ENCODE assay signal across 8 cellular contexts in the genomic region with DNA sequence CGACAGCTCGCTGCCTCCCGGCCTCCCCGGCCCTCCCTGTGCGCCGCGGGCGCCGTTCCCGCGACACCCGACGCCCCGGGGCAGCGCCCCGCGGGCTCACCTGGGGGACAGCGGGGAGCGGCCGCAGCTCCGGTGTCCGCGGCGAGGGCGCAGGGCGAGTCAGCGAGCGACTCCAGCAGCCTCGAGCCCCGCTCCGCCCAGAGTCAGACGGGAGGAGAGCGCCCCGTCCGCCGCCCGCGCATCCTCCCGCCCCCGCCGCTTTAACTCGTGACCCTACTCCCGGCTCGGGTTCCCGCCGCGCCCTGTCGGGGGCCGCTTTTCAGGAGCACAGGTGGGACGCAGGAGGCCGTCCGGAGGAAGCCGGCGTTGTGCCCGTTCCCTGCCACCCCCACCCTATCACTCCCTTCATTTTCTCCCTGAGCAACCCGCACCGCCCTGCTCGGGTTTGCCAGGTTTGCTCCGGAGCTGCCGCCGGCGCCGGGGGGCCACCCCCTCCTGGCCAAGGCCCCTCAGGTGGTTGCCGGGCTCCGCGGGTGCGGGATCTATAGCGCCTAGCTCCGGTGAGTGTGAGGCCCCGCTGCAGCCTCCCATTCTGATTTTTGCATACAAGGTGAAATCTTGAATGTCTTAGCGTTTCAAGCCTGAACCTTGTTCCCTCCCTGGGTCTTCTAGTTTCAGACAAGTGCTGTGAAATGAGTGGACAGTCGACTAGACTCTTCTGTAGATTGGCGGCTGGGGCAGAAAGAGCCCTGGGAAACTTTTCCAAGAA. TPM values are rescaled to one million over a fixed set of nuclear protein-coding genes. Genes with fewer than 3 reads are reported as not detected.
A peak's percentile ranks its signal among the peaks of the same experiment; 100 is the strongest.
DNase-seq lines count a peak whose midpoint lies in the region; ATAC-seq and TF ChIP-seq lines count a peak whose summit lies in the region.

A gene with protein sequence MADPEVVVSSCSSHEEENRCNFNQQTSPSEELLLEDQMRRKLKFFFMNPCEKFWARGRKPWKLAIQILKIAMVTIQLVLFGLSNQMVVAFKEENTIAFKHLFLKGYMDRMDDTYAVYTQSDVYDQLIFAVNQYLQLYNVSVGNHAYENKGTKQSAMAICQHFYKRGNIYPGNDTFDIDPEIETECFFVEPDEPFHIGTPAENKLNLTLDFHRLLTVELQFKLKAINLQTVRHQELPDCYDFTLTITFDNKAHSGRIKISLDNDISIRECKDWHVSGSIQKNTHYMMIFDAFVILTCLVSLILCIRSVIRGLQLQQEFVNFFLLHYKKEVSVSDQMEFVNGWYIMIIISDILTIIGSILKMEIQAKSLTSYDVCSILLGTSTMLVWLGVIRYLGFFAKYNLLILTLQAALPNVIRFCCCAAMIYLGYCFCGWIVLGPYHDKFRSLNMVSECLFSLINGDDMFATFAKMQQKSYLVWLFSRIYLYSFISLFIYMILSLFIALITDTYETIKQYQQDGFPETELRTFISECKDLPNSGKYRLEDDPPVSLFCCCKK (minus strand): TSS at position 205 of the 769 bp plus-strand sequence. CDS start 3,140 bp downstream, outside the sequence.

- ATAC-seq in GM21381 (IDR thresholded peaks at IDR 0.05; ENCODE audit: unreplicated experiment), result peak; percentile 62
- peak; percentile 39 for ATAC-seq in HG03565 (IDR thresholded peaks at IDR 0.05; ENCODE audit: unreplicated experiment)
- ATAC-seq in stimulated activated naive B cell treated with anti-CD40 and anti-IgM and Interleukin-4, amounts not matched to agents 10 μg/mL and 1 μg/mL and 100 μg/mL, for 72 hours (replicated peaks), result peak; percentile 68 to 70

- peak within 1 kb of the TSS; percentile 72 to 86 (median 86) for H3K4me3 ChIP-seq in mammary epithelial cell (replicated peaks in 1 of 3; ENCODE audit: insufficient read depth in 1 of 3, low read depth in 2 of 3, low read length in 3 of 3)
- H3K4me3 ChIP-seq in lower leg skin (ENCODE audit: low read depth, poor library complexity, severe bottlenecking), result peak within 1 kb of the TSS; percentile 33

- no peaks in the 10 kb centered on the region for H3K36me3 Mint-ChIP-seq in stimulated activated naive B cell treated with anti-CD40 and anti-IgM and Interleukin-4, amounts not matched to agents 10 μg/mL and 1 μg/mL and 100 μg/mL, for 72 hours

- peaks cover 8 to 19% of the 10 kb centered on the region in 2 donors for H3K4me1 Mint-ChIP-seq in stimulated activated naive B cell treated with anti-CD40 and anti-IgM and Interleukin-4, amounts not matched to agents 10 μg/mL and 1 μg/mL and 100 μg/mL, for 72 hours

- no peaks in the 10 kb centered on the region for H3K9me3 Mint-ChIP-seq in stimulated activated naive B cell treated with anti-CD40 and anti-IgM and Interleukin-4, amounts not matched to agents 10 μg/mL and 1 μg/mL and 100 μg/mL, for 72 hours

- TF ChIP-seq CTCF in mammary epithelial cell (conservative IDR thresholded peaks at IDR 0.05 in 1 of 2, IDR thresholded peaks at IDR 0.05 in 1 of 2; ENCODE audit: extremely low read depth in 1 of 2, insufficient read depth in 1 of 2, low read depth in 1 of 2, low read length in 2 of 2), result no peak
- no peak for TF ChIP-seq CTCF in lower leg skin (IDR thresholded peaks at IDR 0.05)

- H3K27ac Mint-ChIP-seq in stimulated activated naive B cell treated with anti-CD40 and anti-IgM and Interleukin-4, amounts not matched to agents 10 μg/mL and 1 μg/mL and 100 μg/mL, for 72 hours, result peak within 1 kb of the TSS; percentile 56

- no peaks in the 10 kb centered on the region for H4K20me1 ChIP-seq in mammary epithelial cell (ENCODE audit: insufficient read depth, low read length)

- H3K4me2 ChIP-seq in mammary epithelial cell (ENCODE audit: insufficient read depth, low read depth, low read length), result peak within 1 kb of the TSS; percentile 97

- WGBS in mammary epithelial cell (ENCODE audit: low coverage, missing lambda C conversion rate), result 2% methylated on average over 18 of the region's 73 CpGs
- 3% methylated on average over 19 to 34 of the region's 73 CpGs for WGBS in lower leg skin, 2 donors

- H3K4me3 Mint-ChIP-seq in stimulated activated naive B cell treated with anti-CD40 and anti-IgM and Interleukin-4, amounts not matched to agents 10 μg/mL and 1 μg/mL and 100 μg/mL, for 72 hours, result peak within 1 kb of the TSS; percentile 81 to 84

- peaks cover 10% of the 10 kb centered on the region for H3K79me2 ChIP-seq in mammary epithelial cell (ENCODE audit: insufficient read depth, low read length)

- no peaks in the 10 kb centered on the region for H3K27me3 ChIP-seq in mammary epithelial cell (ENCODE audit: insufficient read depth, low read length)

- H3K27ac ChIP-seq in mammary epithelial cell (ENCODE audit: insufficient read depth, low read depth, low read length), result peak within 1 kb of the TSS; percentile 33

- in situ Hi-C loops in mammary epithelial cell (cut with MboI; ENCODE audit: low sequenced_read_pairs in 2 of 2), result no loop called here

- TF ChIP-seq POLR2A in lower leg skin (IDR thresholded peaks at IDR 0.05), result no peak

- H3K9me3 ChIP-seq in mammary epithelial cell (replicated peaks; ENCODE audit: insufficient read depth, low read length), result no peaks in the 10 kb centered on the region

- peak within 1 kb of the TSS; percentile 97 for H2AFZ ChIP-seq in mammary epithelial cell (ENCODE audit: low read depth, low read length)

- no peaks in the 10 kb centered on the region for H3K36me3 ChIP-seq in mammary epithelial cell (ENCODE audit: insufficient read depth, low read length)

- CTCF ChIA-PET in mammary epithelial cell (lab: Charles Lee; ENCODE audit: low non-redundant PET), result no interaction called here

- dilution Hi-C loops in mammary epithelial cell (cut with HindIII; ENCODE audit: low sequenced_read_pairs), result no loop called here

- peaks cover 5% of the 10 kb centered on the region for H3K4me1 ChIP-seq in mammary epithelial cell (ENCODE audit: insufficient read depth, low read length)

- DNase-seq in DMS79 treated with DMSO at 0.1 percent for 48 hours (lab: John Stamatoyannopoulos, UW) (peak; percentile 67), T-helper 1 cell (peak; percentile 10 to 35 (median 30)), mammary epithelial cell (peak; percentile 53), lower leg skin (ENCODE audit: low spot score in 2 of 2) (peak; percentile 23 to 92), Ammon's horn (ENCODE audit: low spot score) (no peak)
- DNase-seq in stimulated activated naive B cell treated with anti-CD40 and anti-IgM and Interleukin-4, amounts not matched to agents 10 μg/mL and 1 μg/mL and 100 μg/mL, for 72 hours, result peak; percentile 4

- H3K27me3 Mint-ChIP-seq in stimulated activated naive B cell treated with anti-CD40 and anti-IgM and Interleukin-4, amounts not matched to agents 10 μg/mL and 1 μg/mL and 100 μg/mL, for 72 hours, result peaks cover 43 to 58% of the 10 kb centered on the region in 2 donors

- BruUV-seq in mammary epithelial cell (replicated peaks; lab: Mats Ljungman, UMichigan), result no TSS peak

- H3K9ac ChIP-seq in mammary epithelial cell (ENCODE audit: insufficient read depth, low read length), result peak within 1 kb of the TSS; percentile 67

- intact Hi-C loops in mammary epithelial cell (cut with micrococcal nuclease), result loop anchor here (5.0 kb wide), 2 partner anchors 154 to 214 kb away; partner anchors contain the start of gene SYDE2
- intact Hi-C loops in lower leg skin (cut with DNase I; ENCODE audit: low total_unique reads), result no loop called here

RNA-seq across cellular contexts. Expression of the gene that starts here (rescaled TPM):
- total RNA-seq in mammary epithelial cell, result 10 to 100 TPM; 17.0 to 21.2 TPM
- polyA plus RNA-seq in mammary epithelial cell, result 9.4 TPM
- 10.6 TPM for polyA minus RNA-seq in mammary epithelial cell
- 1 to 10 TPM; 1.1 to 5.0 (median 3.7) TPM for total RNA-seq in lower leg skin
